ENCODE assay signal across 8 cellular contexts in genomic region chr5:150357326-150358260, GRCh38. TPM values are rescaled to one million over a fixed set of nuclear protein-coding genes. Genes with fewer than 3 reads are reported as not detected.
DNase-seq lines count a peak whose midpoint lies in the region; ATAC-seq and TF ChIP-seq lines count a peak whose summit lies in the region.

A gene with protein sequence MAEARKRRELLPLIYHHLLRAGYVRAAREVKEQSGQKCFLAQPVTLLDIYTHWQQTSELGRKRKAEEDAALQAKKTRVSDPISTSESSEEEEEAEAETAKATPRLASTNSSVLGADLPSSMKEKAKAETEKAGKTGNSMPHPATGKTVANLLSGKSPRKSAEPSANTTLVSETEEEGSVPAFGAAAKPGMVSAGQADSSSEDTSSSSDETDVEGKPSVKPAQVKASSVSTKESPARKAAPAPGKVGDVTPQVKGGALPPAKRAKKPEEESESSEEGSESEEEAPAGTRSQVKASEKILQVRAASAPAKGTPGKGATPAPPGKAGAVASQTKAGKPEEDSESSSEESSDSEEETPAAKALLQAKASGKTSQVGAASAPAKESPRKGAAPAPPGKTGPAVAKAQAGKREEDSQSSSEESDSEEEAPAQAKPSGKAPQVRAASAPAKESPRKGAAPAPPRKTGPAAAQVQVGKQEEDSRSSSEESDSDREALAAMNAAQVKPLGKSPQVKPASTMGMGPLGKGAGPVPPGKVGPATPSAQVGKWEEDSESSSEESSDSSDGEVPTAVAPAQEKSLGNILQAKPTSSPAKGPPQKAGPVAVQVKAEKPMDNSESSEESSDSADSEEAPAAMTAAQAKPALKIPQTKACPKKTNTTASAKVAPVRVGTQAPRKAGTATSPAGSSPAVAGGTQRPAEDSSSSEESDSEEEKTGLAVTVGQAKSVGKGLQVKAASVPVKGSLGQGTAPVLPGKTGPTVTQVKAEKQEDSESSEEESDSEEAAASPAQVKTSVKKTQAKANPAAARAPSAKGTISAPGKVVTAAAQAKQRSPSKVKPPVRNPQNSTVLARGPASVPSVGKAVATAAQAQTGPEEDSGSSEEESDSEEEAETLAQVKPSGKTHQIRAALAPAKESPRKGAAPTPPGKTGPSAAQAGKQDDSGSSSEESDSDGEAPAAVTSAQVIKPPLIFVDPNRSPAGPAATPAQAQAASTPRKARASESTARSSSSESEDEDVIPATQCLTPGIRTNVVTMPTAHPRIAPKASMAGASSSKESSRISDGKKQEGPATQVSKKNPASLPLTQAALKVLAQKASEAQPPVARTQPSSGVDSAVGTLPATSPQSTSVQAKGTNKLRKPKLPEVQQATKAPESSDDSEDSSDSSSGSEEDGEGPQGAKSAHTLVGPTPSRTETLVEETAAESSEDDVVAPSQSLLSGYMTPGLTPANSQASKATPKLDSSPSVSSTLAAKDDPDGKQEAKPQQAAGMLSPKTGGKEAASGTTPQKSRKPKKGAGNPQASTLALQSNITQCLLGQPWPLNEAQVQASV (N-terminal part only) (plus strand): TSS chr5:150357697. CDS start chr5:150357747, 50 bp downstream.

- peak within 1 kb of the TSS; percentile 76 for H3K27ac Mint-ChIP-seq in HFFc6
- peak within 1 kb of the TSS; percentile 86 for H3K27ac Mint-ChIP-seq in activated naive CD4-positive, alpha-beta T cell treated with anti-CD3 and anti-CD28 coated beads, Interleukin-2, amount 10 ng/mL, durations not matched to agents 7 days and 5 days

- peaks cover 22% of the 10 kb centered on the region for H3K4me1 Mint-ChIP-seq in HFFc6 (ENCODE audit: low read depth)
- peaks cover 39% of the 10 kb centered on the region for H3K4me1 Mint-ChIP-seq in activated naive CD4-positive, alpha-beta T cell treated with anti-CD3 and anti-CD28 coated beads, Interleukin-2, amount 10 ng/mL, durations not matched to agents 7 days and 5 days

- no peaks in the 10 kb centered on the region for H3K9me3 ChIP-seq in SK-N-MC (ENCODE audit: low read depth, low read length)
- H3K9me3 ChIP-seq in gastroesophageal sphincter, result no peaks in the 10 kb centered on the region
- H3K9me3 ChIP-seq in suprapubic skin, result no peaks in the 10 kb centered on the region

- TF ChIP-seq CTCF in HFFc6 (IDR thresholded peaks at IDR 0.05), result no peak
- no peak for TF ChIP-seq CTCF in NB4 (IDR thresholded peaks at IDR 0.05; ENCODE audit: low read depth, low read length)
- no peak for TF ChIP-seq CTCF in gastroesophageal sphincter (IDR thresholded peaks at IDR 0.05)
- no peak for TF ChIP-seq CTCF in suprapubic skin (IDR thresholded peaks at IDR 0.05)

- CTCF ChIA-PET in activated naive CD4-positive, alpha-beta T cell treated with anti-CD3 and anti-CD28 coated beads, Interleukin-2, amount 10 ng/mL, durations not matched to agents 7 days and 5 days (lab: Charles Lee), result no interaction called here

- ATAC-seq in gastroesophageal sphincter, result peak; percentile 99

- H3K36me3 ChIP-seq in SK-N-MC (ENCODE audit: insufficient read depth, low read length), result peaks cover 30% of the 10 kb centered on the region
- peaks cover 0 to 30% of the 10 kb centered on the region in 2 donors for H3K36me3 ChIP-seq in gastroesophageal sphincter
- H3K36me3 ChIP-seq in suprapubic skin, result peaks cover 18% of the 10 kb centered on the region

- peaks cover 14% of the 10 kb centered on the region for H3K36me3 Mint-ChIP-seq in HFFc6 (ENCODE audit: low read depth)
- H3K36me3 Mint-ChIP-seq in activated naive CD4-positive, alpha-beta T cell treated with anti-CD3 and anti-CD28 coated beads, Interleukin-2, amount 10 ng/mL, durations not matched to agents 7 days and 5 days, result peaks cover 26% of the 10 kb centered on the region

- TF ChIP-seq POLR2A in NB4 (IDR thresholded peaks at IDR 0.05; ENCODE audit: extremely low read depth, insufficient read length) (peak; percentile 47), gastroesophageal sphincter (IDR thresholded peaks at IDR 0.05) (peak in 1 of 2 donors; percentile 19), suprapubic skin (IDR thresholded peaks at IDR 0.05) (no peak)

- no peak for TF ChIP-seq EP300 in gastroesophageal sphincter (IDR thresholded peaks at IDR 0.05)
- no peak for TF ChIP-seq EP300 in suprapubic skin (IDR thresholded peaks at IDR 0.05)

- 0 to 1% methylated on average over 2 to 31 of the region's 90 CpGs for WGBS in gastroesophageal sphincter (ENCODE audit: low coverage in 1 of 2), 2 donors
- under 1% methylated on average over 44 of the region's 90 CpGs for WGBS in suprapubic skin

- peak within 1 kb of the TSS; percentile 54; the same call in 1 of the 2 replicates for H3K27ac ChIP-seq in SK-N-MC
- peak within 1 kb of the TSS in 3 of 4 donors; percentile 68 to 74 (median 73) for H3K27ac ChIP-seq in gastroesophageal sphincter
- peak within 1 kb of the TSS; percentile 55 for H3K27ac ChIP-seq in suprapubic skin

- no peaks in the 10 kb centered on the region; the same call in 1 of the 2 replicates for H3K27me3 Mint-ChIP-seq in HFFc6 (ENCODE audit: insufficient read depth)
- H3K27me3 Mint-ChIP-seq in activated naive CD4-positive, alpha-beta T cell treated with anti-CD3 and anti-CD28 coated beads, Interleukin-2, amount 10 ng/mL, durations not matched to agents 7 days and 5 days, result peaks cover 22% of the 10 kb centered on the region

- H3K9me3 Mint-ChIP-seq in HFFc6, result no peaks in the 10 kb centered on the region
- H3K9me3 Mint-ChIP-seq in activated naive CD4-positive, alpha-beta T cell treated with anti-CD3 and anti-CD28 coated beads, Interleukin-2, amount 10 ng/mL, durations not matched to agents 7 days and 5 days, result no peaks in the 10 kb centered on the region

- H3K4me1 ChIP-seq in gastroesophageal sphincter (peaks cover 0 to 33% (median 8%) of the 10 kb centered on the region in 3 donors), suprapubic skin (peaks cover 21% of the 10 kb centered on the region)

- peak within 1 kb of the TSS; percentile 89 for H3K4me3 Mint-ChIP-seq in HFFc6
- H3K4me3 Mint-ChIP-seq in activated naive CD4-positive, alpha-beta T cell treated with anti-CD3 and anti-CD28 coated beads, Interleukin-2, amount 10 ng/mL, durations not matched to agents 7 days and 5 days, result peak within 1 kb of the TSS; percentile 84

- peak; percentile 67 for DNase-seq in GM04503 (ENCODE audit: low read depth)
- DNase-seq in HFFc6, result peak; percentile 88
- peak; percentile 97 for DNase-seq in NB4 (ENCODE audit: low read depth)
- DNase-seq in SK-N-MC (ENCODE audit: low read depth, low spot score), result peak; percentile 37
- DNase-seq in activated naive CD4-positive, alpha-beta T cell treated with anti-CD3 and anti-CD28 coated beads, Interleukin-2, amount 10 ng/mL, durations not matched to agents 7 days and 5 days, result peak; percentile 97
- DNase-seq in nucleus accumbens (lab: John Stamatoyannopoulos, UW), result peak; percentile 61 to 99 (median 92)
- peak; percentile 98 for DNase-seq in suprapubic skin (ENCODE audit: low spot score in 2 of 2)

- no peaks in the 10 kb centered on the region for H3K27me3 ChIP-seq in gastroesophageal sphincter
- H3K27me3 ChIP-seq in suprapubic skin, result no peaks in the 10 kb centered on the region

- peak within 1 kb of the TSS; percentile 96 for H3K4me3 ChIP-seq in NB4 (ENCODE audit: low read depth, low read length)
- H3K4me3 ChIP-seq in SK-N-MC, result peak within 1 kb of the TSS; percentile 99
- H3K4me3 ChIP-seq in gastroesophageal sphincter, result peak within 1 kb of the TSS; percentile 56 to 87
- peak within 1 kb of the TSS; percentile 96 for H3K4me3 ChIP-seq in suprapubic skin

- peak within 1 kb of the TSS; percentile 96 for H3K9ac ChIP-seq in SK-N-MC (ENCODE audit: insufficient read length)

RNA-seq across cellular contexts. Expression of the gene that starts here (rescaled TPM):
- 10 to 100 TPM; 30.8 to 44.6 (median 38.5) TPM for total RNA-seq in HFFc6 (2021; fragmentation: NEBNext Ultra II Directional; extraction: Animal tissue kit (Norgen Biotek cat#: 25700))
- 10 to 100 TPM; 25.4 to 55.7 (median 31.0) TPM for total RNA-seq in gastroesophageal sphincter
- total RNA-seq in suprapubic skin, result 10 to 100 TPM; 32.1 to 54.2 (median 33.1) TPM

Comparison
In these comparisons a context has a peak if more than half of its experiments do, and no peak if none do; other contexts are left out.
1. Peak in every context shown above with its lines: DNase-seq, ATAC-seq, H3K4me3 ChIP-seq and H3K27ac ChIP-seq.
2. DNase-seq: peak in every context shown above with its lines; median percentile 98 in suprapubic skin; 97 in NB4; 97 in activated naive CD4-positive, alpha-beta T cell treated with anti-CD3 and anti-CD28 coated beads, Interleukin-2, amount 10 ng/mL, durations not matched to agents 7 days and 5 days; 92 in nucleus accumbens; 88 in HFFc6; 67 in GM04503; 37 in SK-N-MC.